Comparison of ENCODE assay signal across 1 cellular context in genomic region chr7:55304363-55304762, GRCh38.
TF ChIP-seq lines count a peak whose summit lies in the region.

No MANE protein-coding gene starts in this region.

TF ChIP-seq in GM12878, 131 proteins besides CTCF, POLR2A, EP300 and RAD21 (continued from another document):
- TF ChIP-seq MLLT1 (IDR thresholded peaks at IDR 0.05) (no peak), ASH2L (IDR thresholded peaks at IDR 0.05; ENCODE audit: borderline replicate concordance, low read depth) (no peak), DPF2 (IDR thresholded peaks at IDR 0.05) (0 out of 2 replicates have a peak, but pooled peaks have one; percentile 26), TARDBP (IDR thresholded peaks at IDR 0.05; ENCODE audit: borderline replicate concordance) (no peak), NR2F1 (conservative IDR thresholded peaks at IDR 0.05) (no peak), SMARCA5 (IDR thresholded peaks at IDR 0.05) (no peak), SPI1 (IDR thresholded peaks at IDR 0.05; ENCODE audit: borderline replicate concordance, insufficient read depth, low read depth, low read length) (no peak), ATF7 (IDR thresholded peaks at IDR 0.05; ENCODE audit: low read depth) (peak; percentile 43; the same call in 1 of the 2 replicates), IKZF2 (IDR thresholded peaks at IDR 0.05) (no peak), ETV6 (conservative IDR thresholded peaks at IDR 0.05 in 1 of 2, IDR thresholded peaks at IDR 0.05 in 1 of 2; ENCODE audit: borderline replicate concordance in 1 of 2, low read depth in 1 of 2) (no peak), BHLHE40 (IDR thresholded peaks at IDR 0.05; ENCODE audit: borderline replicate concordance in 1 of 2, low read depth in 2 of 2, low read length in 1 of 2) (peak; percentile 61 to 62; a peak in 2 of 4 replicates), MEF2B (IDR thresholded peaks at IDR 0.05; ENCODE audit: partially characterized antibody, poor library complexity, severe bottlenecking) (peak; percentile 50), ZZZ3 (IDR thresholded peaks at IDR 0.05; ENCODE audit: control insufficient read depth, insufficient read length, low read depth) (no peak), CEBPZ (IDR thresholded peaks at IDR 0.05; ENCODE audit: low read depth, low read length) (no peak), FOS (IDR thresholded peaks at IDR 0.05; ENCODE audit: borderline replicate concordance, extremely low read depth, insufficient read length) (no peak), MAX (IDR thresholded peaks at IDR 0.05; ENCODE audit: low read depth, low read length) (no peak), HDGF (IDR thresholded peaks at IDR 0.05) (no peak), NFYA (IDR thresholded peaks at IDR 0.05; ENCODE audit: borderline replicate concordance, low read depth, low read length) (no peak), IRF3 (IDR thresholded peaks at IDR 0.05) (no peak), IKZF1 (conservative IDR thresholded peaks at IDR 0.05) (peak; percentile 40; the same call in 1 of the 2 replicates), YBX1 (IDR thresholded peaks at IDR 0.05) (no peak), RAD51 (IDR thresholded peaks at IDR 0.05) (no peak)
